Comparison of ENCODE assay signal across 9 cellular contexts in genomic region chr11:45877845-45878244, GRCh38. TPM values are rescaled to one million over a fixed set of nuclear protein-coding genes. Genes with fewer than 3 reads are reported as not detected.
"Had no signal": no experiment of that assay in that cellular context is flagged by ENCODE, and none has a peak within 500 bp of the region (broad histone marks: within the 10 kb centered on the region; RNA-seq: fewer than 3 reads in every experiment).

No MANE protein-coding gene starts in this region.

- DNase-seq: GDM1, GF-D8 had no signal

- H3K4me3 ChIP-seq: GM12878 had no signal

- FAIRE-seq: G401.6, GM12878, GM12891, GM12892, GM18507, GM19239 had no signal

- ATAC-seq: GM12878 had no signal

RNA-seq across cellular contexts. Expression of gene LARGE2, which starts 44.6 kb away (rescaled TPM):
- total RNA-seq: G401 had no signal
